In genomic region chr7:50475340-50475739, GRCh38 we compare ENCODE assay signal across 16 cellular contexts. TPM values are rescaled to one million over a fixed set of nuclear protein-coding genes. Genes with fewer than 3 reads are reported as not detected.
DNase-seq lines count a peak whose midpoint lies in the region; ATAC-seq lines count a peak whose summit lies in the region.
"Had no signal": no experiment of that assay in that cellular context is flagged by ENCODE, and none has a peak within 500 bp of the region (broad histone marks: within the 10 kb centered on the region; RNA-seq: fewer than 3 reads in every experiment).

No MANE protein-coding gene starts in this region.

- no peak overlapping the region for H3K4me3 Mint-ChIP-seq in activated T-cell treated with anti-CD3 and anti-CD28 coated beads, Interleukin-2, amount 50 U/mL, for 72 hours
- H3K4me3 Mint-ChIP-seq in activated T-cell treated with anti-CD3 and anti-CD28 coated beads, Interleukin-2, amount 50 U/mL, for 24 hours: no peak overlapping the region
- no peak overlapping the region for H3K4me3 Mint-ChIP-seq in stimulated activated naive B cell treated with anti-CD40 and anti-IgM and Interleukin-4, amounts not matched to agents 10 μg/mL and 1 μg/mL and 100 μg/mL, for 72 hours
- H3K4me3 Mint-ChIP-seq: naive thymus-derived CD8-positive, alpha-beta T cell had no signal

- peaks cover 14% of the 10 kb centered on the region for H3K4me1 Mint-ChIP-seq in activated T-cell treated with anti-CD3 and anti-CD28 coated beads, Interleukin-2, amount 50 U/mL, for 72 hours (ENCODE audit: low read depth)
- peaks cover 4% of the 10 kb centered on the region for H3K4me1 Mint-ChIP-seq in activated T-cell treated with anti-CD3 and anti-CD28 coated beads, Interleukin-2, amount 50 U/mL, for 24 hours (ENCODE audit: low read depth)
- H3K4me1 Mint-ChIP-seq in stimulated activated naive B cell treated with anti-CD40 and anti-IgM and Interleukin-4, amounts not matched to agents 10 μg/mL and 1 μg/mL and 100 μg/mL, for 72 hours: peaks cover 0 to 3% of the 10 kb centered on the region in 2 donors
- H3K4me1 Mint-ChIP-seq: naive thymus-derived CD8-positive, alpha-beta T cell had no signal

- no peak overlapping the region for H3K27ac Mint-ChIP-seq in activated T-cell treated with anti-CD3 and anti-CD28 coated beads, Interleukin-2, amount 50 U/mL, for 72 hours
- H3K27ac Mint-ChIP-seq in activated T-cell treated with anti-CD3 and anti-CD28 coated beads, Interleukin-2, amount 50 U/mL, for 24 hours: no peak overlapping the region
- H3K27ac Mint-ChIP-seq in stimulated activated naive B cell treated with anti-CD40 and anti-IgM and Interleukin-4, amounts not matched to agents 10 μg/mL and 1 μg/mL and 100 μg/mL, for 72 hours: no peak overlapping the region

- H3K9me3 Mint-ChIP-seq in activated T-cell treated with anti-CD3 and anti-CD28 coated beads, Interleukin-2, amount 50 U/mL, for 72 hours: no peaks in the 10 kb centered on the region
- H3K9me3 Mint-ChIP-seq in activated T-cell treated with anti-CD3 and anti-CD28 coated beads, Interleukin-2, amount 50 U/mL, for 24 hours: no peaks in the 10 kb centered on the region
- no peaks in the 10 kb centered on the region for H3K9me3 Mint-ChIP-seq in stimulated activated naive B cell treated with anti-CD40 and anti-IgM and Interleukin-4, amounts not matched to agents 10 μg/mL and 1 μg/mL and 100 μg/mL, for 72 hours
- H3K9me3 Mint-ChIP-seq: naive thymus-derived CD8-positive, alpha-beta T cell had no signal

- peak; percentile 43 to 85 for ATAC-seq in activated T-cell treated with anti-CD3 and anti-CD28 coated beads, Interleukin-2, amount 50 U/mL, for 72 hours (replicated peaks in 1 of 2)
- ATAC-seq in GM21723 (IDR thresholded peaks at IDR 0.05; ENCODE audit: unreplicated experiment) (peak; percentile 57), HG02981 (IDR thresholded peaks at IDR 0.05; ENCODE audit: unreplicated experiment) (no peak), esophagus mucosa (no peak)
- ATAC-seq in stimulated activated naive B cell treated with anti-CD40 and anti-IgM and Interleukin-4, amounts not matched to agents 10 μg/mL and 1 μg/mL and 100 μg/mL, for 72 hours (replicated peaks): peak; percentile 74 to 85
- ATAC-seq: naive thymus-derived CD8-positive, alpha-beta T cell had no signal

- peaks cover 15% of the 10 kb centered on the region for H3K27me3 Mint-ChIP-seq in activated T-cell treated with anti-CD3 and anti-CD28 coated beads, Interleukin-2, amount 50 U/mL, for 72 hours (ENCODE audit: low read depth)
- peaks cover 5% of the 10 kb centered on the region for H3K27me3 Mint-ChIP-seq in activated T-cell treated with anti-CD3 and anti-CD28 coated beads, Interleukin-2, amount 50 U/mL, for 24 hours
- H3K27me3 Mint-ChIP-seq in stimulated activated naive B cell treated with anti-CD40 and anti-IgM and Interleukin-4, amounts not matched to agents 10 μg/mL and 1 μg/mL and 100 μg/mL, for 72 hours: peaks cover 8 to 12% of the 10 kb centered on the region in 2 donors

- peak; percentile 17 to 33 for DNase-seq in activated T-cell treated with anti-CD3 and anti-CD28 coated beads, Interleukin-2, amount 50 U/mL, for 72 hours
- no peak for DNase-seq in activated T-cell treated with anti-CD3 and anti-CD28 coated beads, Interleukin-2, amount 50 U/mL, for 24 hours
- DNase-seq in NCI-H2081 (lab: John Stamatoyannopoulos, UW): peak; percentile 51 to 84
- DNase-seq in stimulated activated naive B cell treated with anti-CD40 and anti-IgM and Interleukin-4, amounts not matched to agents 10 μg/mL and 1 μg/mL and 100 μg/mL, for 72 hours: no peak
- no peak for DNase-seq in NCI-H446 treated with DMSO at 0.1 percent for 48 hours (lab: John Stamatoyannopoulos, UW)
- DNase-seq: activated CD4-positive, alpha-beta T cell treated with anti-CD3 and anti-CD28 coated beads for 48 hours; activated effector memory CD4-positive, alpha-beta T cell treated with anti-CD3 and anti-CD28 coated beads, Interleukin-2, amount 50 U/mL, for 16 hours; brain microvascular endothelial cell; Calu3; naive thymus-derived CD8-positive, alpha-beta T cell; NCI-H2029; SHP77; substantia nigra had no signal

- H3K36me3 Mint-ChIP-seq in activated T-cell treated with anti-CD3 and anti-CD28 coated beads, Interleukin-2, amount 50 U/mL, for 72 hours (ENCODE audit: insufficient read depth in 2 of 2): no peaks in the 10 kb centered on the region
- no peaks in the 10 kb centered on the region for H3K36me3 Mint-ChIP-seq in activated T-cell treated with anti-CD3 and anti-CD28 coated beads, Interleukin-2, amount 50 U/mL, for 24 hours (ENCODE audit: low read depth)
- no peaks in the 10 kb centered on the region for H3K36me3 Mint-ChIP-seq in stimulated activated naive B cell treated with anti-CD40 and anti-IgM and Interleukin-4, amounts not matched to agents 10 μg/mL and 1 μg/mL and 100 μg/mL, for 72 hours
- H3K36me3 Mint-ChIP-seq: naive thymus-derived CD8-positive, alpha-beta T cell had no signal

RNA-seq across cellular contexts. Expression of gene FIGNL1, which starts 25.2 kb away (rescaled TPM):
- 10 to 100 TPM; 47.7 to 54.5 TPM for total RNA-seq in activated T-cell treated with anti-CD3 and anti-CD28 coated beads, Interleukin-2, amount 50 U/mL, for 72 hours
- total RNA-seq in esophagus mucosa: 15.9 TPM

Comparison
In these comparisons a context has a peak if more than half of its experiments do, and no peak if none do; other contexts are left out.
1. DNase-seq: peak in activated T-cell treated with anti-CD3 and anti-CD28 coated beads, Interleukin-2, amount 50 U/mL, for 72 hours (2 of 2) and NCI-H2081 (2 of 2); none in activated T-cell treated with anti-CD3 and anti-CD28 coated beads, Interleukin-2, amount 50 U/mL, for 24 hours (single experiment), stimulated activated naive B cell treated with anti-CD40 and anti-IgM and Interleukin-4, amounts not matched to agents 10 μg/mL and 1 μg/mL and 100 μg/mL, for 72 hours (single experiment) and NCI-H446 treated with DMSO at 0.1 percent for 48 hours (single experiment).
2. ATAC-seq: peak in activated T-cell treated with anti-CD3 and anti-CD28 coated beads, Interleukin-2, amount 50 U/mL, for 72 hours (2 of 2), GM21723 (single experiment) and stimulated activated naive B cell treated with anti-CD40 and anti-IgM and Interleukin-4, amounts not matched to agents 10 μg/mL and 1 μg/mL and 100 μg/mL, for 72 hours (2 of 2); none in HG02981 (single experiment) and esophagus mucosa (single experiment).